In the genomic region with DNA sequence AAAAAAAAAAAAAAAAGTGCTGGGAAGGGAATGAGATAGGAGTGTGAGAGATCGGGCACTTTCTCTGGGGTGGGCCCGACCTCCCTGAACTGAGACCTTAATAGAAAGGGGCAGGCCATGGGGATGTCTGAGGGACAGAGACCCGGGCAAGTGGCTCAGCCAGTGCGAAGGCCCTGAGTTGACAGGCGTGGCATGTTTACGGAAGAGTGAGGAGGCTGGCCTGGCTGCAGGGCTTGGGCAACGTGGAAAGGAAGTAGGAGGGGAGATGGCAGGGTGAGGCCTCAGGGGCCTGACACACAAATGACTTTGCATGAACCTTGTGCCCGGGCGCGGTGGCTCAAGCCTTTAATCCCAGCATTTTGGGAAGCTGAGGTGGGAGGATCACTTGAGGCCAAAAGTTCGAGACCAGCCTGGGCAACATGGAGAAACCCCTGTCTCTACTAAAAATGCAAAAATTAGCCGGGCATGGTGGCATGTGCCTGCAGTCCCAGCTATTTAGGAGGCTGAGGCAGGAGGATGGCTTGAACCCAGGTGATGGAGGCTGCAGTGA, we compare ENCODE assay signal across 1 cellular context.
TF ChIP-seq lines count a peak whose summit lies in the region.

No MANE protein-coding gene starts in this region.

TF ChIP-seq in HepG2, 621 proteins besides CTCF, POLR2A, EP300 and RAD21 (continued from another document and continues in another):
- no peak for TF ChIP-seq ASH2L (IDR thresholded peaks at IDR 0.05; ENCODE audit: insufficient read length, low read depth, low read length)
- TF ChIP-seq EEA1 (CRISPR knock-in tag; IDR thresholded peaks at IDR 0.05; ENCODE audit: borderline replicate concordance), result no peak
- TF ChIP-seq, protein P1, sequence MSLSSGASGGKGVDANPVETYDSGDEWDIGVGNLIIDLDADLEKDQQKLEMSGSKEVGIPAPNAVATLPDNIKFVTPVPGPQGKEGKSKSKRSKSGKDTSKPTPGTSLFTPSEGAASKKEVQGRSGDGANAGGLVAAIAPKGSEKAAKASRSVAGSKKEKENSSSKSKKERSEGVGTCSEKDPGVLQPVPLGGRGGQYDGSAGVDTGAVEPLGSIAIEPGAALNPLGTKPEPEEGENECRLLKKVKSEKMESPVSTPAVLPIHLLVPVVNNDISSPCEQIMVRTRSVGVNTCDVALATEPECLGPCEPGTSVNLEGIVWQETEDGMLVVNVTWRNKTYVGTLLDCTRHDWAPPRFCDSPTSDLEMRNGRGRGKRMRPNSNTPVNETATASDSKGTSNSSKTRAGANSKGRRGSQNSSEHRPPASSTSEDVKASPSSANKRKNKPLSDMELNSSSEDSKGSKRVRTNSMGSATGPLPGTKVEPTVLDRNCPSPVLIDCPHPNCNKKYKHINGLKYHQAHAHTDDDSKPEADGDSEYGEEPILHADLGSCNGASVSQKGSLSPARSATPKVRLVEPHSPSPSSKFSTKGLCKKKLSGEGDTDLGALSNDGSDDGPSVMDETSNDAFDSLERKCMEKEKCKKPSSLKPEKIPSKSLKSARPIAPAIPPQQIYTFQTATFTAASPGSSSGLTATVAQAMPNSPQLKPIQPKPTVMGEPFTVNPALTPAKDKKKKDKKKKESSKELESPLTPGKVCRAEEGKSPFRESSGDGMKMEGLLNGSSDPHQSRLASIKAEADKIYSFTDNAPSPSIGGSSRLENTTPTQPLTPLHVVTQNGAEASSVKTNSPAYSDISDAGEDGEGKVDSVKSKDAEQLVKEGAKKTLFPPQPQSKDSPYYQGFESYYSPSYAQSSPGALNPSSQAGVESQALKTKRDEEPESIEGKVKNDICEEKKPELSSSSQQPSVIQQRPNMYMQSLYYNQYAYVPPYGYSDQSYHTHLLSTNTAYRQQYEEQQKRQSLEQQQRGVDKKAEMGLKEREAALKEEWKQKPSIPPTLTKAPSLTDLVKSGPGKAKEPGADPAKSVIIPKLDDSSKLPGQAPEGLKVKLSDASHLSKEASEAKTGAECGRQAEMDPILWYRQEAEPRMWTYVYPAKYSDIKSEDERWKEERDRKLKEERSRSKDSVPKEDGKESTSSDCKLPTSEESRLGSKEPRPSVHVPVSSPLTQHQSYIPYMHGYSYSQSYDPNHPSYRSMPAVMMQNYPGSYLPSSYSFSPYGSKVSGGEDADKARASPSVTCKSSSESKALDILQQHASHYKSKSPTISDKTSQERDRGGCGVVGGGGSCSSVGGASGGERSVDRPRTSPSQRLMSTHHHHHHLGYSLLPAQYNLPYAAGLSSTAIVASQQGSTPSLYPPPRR (CRISPR knock-in tag; IDR thresholded peaks at IDR 0.05; ENCODE audit: borderline replicate concordance), result peak; percentile 40; the same call in 1 of the 2 replicates
- no peak for TF ChIP-seq ZZZ3 (CRISPR knock-in tag; IDR thresholded peaks at IDR 0.05; ENCODE audit: borderline replicate concordance)
- TF ChIP-seq, protein P2, sequence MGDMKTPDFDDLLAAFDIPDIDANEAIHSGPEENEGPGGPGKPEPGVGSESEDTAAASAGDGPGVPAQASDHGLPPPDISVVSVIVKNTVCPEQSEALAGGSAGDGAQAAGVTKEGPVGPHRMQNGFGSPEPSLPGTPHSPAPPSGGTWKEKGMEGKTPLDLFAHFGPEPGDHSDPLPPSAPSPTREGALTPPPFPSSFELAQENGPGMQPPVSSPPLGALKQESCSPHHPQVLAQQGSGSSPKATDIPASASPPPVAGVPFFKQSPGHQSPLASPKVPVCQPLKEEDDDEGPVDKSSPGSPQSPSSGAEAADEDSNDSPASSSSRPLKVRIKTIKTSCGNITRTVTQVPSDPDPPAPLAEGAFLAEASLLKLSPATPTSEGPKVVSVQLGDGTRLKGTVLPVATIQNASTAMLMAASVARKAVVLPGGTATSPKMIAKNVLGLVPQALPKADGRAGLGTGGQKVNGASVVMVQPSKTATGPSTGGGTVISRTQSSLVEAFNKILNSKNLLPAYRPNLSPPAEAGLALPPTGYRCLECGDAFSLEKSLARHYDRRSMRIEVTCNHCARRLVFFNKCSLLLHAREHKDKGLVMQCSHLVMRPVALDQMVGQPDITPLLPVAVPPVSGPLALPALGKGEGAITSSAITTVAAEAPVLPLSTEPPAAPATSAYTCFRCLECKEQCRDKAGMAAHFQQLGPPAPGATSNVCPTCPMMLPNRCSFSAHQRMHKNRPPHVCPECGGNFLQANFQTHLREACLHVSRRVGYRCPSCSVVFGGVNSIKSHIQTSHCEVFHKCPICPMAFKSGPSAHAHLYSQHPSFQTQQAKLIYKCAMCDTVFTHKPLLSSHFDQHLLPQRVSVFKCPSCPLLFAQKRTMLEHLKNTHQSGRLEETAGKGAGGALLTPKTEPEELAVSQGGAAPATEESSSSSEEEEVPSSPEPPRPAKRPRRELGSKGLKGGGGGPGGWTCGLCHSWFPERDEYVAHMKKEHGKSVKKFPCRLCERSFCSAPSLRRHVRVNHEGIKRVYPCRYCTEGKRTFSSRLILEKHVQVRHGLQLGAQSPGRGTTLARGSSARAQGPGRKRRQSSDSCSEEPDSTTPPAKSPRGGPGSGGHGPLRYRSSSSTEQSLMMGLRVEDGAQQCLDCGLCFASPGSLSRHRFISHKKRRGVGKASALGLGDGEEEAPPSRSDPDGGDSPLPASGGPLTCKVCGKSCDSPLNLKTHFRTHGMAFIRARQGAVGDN (CRISPR knock-in tag; IDR thresholded peaks at IDR 0.05), result peak; percentile 89
- no peak for TF ChIP-seq ZNF234 (CRISPR knock-in tag; conservative IDR thresholded peaks at IDR 0.05)
- TF ChIP-seq, protein P3, sequence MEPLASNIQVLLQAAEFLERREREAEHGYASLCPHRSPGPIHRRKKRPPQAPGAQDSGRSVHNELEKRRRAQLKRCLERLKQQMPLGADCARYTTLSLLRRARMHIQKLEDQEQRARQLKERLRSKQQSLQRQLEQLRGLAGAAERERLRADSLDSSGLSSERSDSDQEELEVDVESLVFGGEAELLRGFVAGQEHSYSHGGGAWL (CRISPR knock-in tag; IDR thresholded peaks at IDR 0.05), result 0 out of 2 replicates have a peak, but pooled peaks have one; percentile 27
- TF ChIP-seq, protein P4, sequence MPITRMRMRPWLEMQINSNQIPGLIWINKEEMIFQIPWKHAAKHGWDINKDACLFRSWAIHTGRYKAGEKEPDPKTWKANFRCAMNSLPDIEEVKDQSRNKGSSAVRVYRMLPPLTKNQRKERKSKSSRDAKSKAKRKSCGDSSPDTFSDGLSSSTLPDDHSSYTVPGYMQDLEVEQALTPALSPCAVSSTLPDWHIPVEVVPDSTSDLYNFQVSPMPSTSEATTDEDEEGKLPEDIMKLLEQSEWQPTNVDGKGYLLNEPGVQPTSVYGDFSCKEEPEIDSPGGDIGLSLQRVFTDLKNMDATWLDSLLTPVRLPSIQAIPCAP (CRISPR knock-in tag; IDR thresholded peaks at IDR 0.05; ENCODE audit: low read depth), result no peak
- TF ChIP-seq, protein P5, sequence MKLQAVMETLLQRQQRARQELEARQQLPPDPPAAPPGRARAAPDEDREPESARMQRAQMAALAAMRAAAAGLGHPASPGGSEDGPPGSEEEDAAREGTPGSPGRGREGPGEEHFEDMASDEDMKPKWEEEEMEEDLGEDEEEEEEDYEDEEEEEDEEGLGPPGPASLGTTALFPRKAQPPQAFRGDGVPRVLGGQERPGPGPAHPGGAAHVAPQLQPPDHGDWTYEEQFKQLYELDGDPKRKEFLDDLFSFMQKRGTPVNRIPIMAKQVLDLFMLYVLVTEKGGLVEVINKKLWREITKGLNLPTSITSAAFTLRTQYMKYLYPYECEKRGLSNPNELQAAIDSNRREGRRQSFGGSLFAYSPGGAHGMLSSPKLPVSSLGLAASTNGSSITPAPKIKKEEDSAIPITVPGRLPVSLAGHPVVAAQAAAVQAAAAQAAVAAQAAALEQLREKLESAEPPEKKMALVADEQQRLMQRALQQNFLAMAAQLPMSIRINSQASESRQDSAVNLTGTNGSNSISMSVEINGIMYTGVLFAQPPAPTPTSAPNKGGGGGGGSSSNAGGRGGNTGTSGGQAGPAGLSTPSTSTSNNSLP (IDR thresholded peaks at IDR 0.05; ENCODE audit: low read depth, low read length), result no peak
- no peak for TF ChIP-seq FOXM1 (CRISPR knock-in tag; IDR thresholded peaks at IDR 0.05)
- peak; percentile 61 for TF ChIP-seq TCF7 (IDR thresholded peaks at IDR 0.05; ENCODE audit: low read depth)
- TF ChIP-seq, protein P6, sequence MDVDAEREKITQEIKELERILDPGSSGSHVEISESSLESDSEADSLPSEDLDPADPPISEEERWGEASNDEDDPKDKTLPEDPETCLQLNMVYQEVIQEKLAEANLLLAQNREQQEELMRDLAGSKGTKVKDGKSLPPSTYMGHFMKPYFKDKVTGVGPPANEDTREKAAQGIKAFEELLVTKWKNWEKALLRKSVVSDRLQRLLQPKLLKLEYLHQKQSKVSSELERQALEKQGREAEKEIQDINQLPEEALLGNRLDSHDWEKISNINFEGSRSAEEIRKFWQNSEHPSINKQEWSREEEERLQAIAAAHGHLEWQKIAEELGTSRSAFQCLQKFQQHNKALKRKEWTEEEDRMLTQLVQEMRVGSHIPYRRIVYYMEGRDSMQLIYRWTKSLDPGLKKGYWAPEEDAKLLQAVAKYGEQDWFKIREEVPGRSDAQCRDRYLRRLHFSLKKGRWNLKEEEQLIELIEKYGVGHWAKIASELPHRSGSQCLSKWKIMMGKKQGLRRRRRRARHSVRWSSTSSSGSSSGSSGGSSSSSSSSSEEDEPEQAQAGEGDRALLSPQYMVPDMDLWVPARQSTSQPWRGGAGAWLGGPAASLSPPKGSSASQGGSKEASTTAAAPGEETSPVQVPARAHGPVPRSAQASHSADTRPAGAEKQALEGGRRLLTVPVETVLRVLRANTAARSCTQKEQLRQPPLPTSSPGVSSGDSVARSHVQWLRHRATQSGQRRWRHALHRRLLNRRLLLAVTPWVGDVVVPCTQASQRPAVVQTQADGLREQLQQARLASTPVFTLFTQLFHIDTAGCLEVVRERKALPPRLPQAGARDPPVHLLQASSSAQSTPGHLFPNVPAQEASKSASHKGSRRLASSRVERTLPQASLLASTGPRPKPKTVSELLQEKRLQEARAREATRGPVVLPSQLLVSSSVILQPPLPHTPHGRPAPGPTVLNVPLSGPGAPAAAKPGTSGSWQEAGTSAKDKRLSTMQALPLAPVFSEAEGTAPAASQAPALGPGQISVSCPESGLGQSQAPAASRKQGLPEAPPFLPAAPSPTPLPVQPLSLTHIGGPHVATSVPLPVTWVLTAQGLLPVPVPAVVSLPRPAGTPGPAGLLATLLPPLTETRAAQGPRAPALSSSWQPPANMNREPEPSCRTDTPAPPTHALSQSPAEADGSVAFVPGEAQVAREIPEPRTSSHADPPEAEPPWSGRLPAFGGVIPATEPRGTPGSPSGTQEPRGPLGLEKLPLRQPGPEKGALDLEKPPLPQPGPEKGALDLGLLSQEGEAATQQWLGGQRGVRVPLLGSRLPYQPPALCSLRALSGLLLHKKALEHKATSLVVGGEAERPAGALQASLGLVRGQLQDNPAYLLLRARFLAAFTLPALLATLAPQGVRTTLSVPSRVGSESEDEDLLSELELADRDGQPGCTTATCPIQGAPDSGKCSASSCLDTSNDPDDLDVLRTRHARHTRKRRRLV (CRISPR knock-in tag; IDR thresholded peaks at IDR 0.05), result no peak
- no peak for TF ChIP-seq YY1 (IDR thresholded peaks at IDR 0.05; ENCODE audit: insufficient read depth, insufficient replicate concordance, low read depth, low read length)
- TF ChIP-seq, protein P7, sequence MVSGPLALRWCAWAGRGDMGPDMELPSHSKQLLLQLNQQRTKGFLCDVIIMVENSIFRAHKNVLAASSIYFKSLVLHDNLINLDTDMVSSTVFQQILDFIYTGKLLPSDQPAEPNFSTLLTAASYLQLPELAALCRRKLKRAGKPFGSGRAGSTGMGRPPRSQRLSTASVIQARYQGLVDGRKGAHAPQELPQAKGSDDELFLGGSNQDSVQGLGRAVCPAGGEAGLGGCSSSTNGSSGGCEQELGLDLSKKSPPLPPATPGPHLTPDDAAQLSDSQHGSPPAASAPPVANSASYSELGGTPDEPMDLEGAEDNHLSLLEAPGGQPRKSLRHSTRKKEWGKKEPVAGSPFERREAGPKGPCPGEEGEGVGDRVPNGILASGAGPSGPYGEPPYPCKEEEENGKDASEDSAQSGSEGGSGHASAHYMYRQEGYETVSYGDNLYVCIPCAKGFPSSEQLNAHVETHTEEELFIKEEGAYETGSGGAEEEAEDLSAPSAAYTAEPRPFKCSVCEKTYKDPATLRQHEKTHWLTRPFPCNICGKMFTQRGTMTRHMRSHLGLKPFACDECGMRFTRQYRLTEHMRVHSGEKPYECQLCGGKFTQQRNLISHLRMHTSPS (CRISPR knock-in tag; IDR thresholded peaks at IDR 0.05; ENCODE audit: low read depth), result peak; percentile 67; the same call in 1 of the 2 replicates
- TF ChIP-seq TGIF2 (CRISPR knock-in tag; IDR thresholded peaks at IDR 0.05), result peak; percentile 72; the same call in 1 of the 2 replicates
- no peak for TF ChIP-seq PAF1 (CRISPR knock-in tag; IDR thresholded peaks at IDR 0.05)
- TF ChIP-seq ZNF652 (CRISPR knock-in tag; IDR thresholded peaks at IDR 0.05; ENCODE audit: borderline replicate concordance, low read depth), result no peak
- TF ChIP-seq AKAP8 (CRISPR knock-in tag; IDR thresholded peaks at IDR 0.05), result no peak
- no peak for TF ChIP-seq TBP (CRISPR knock-in tag; IDR thresholded peaks at IDR 0.05)
- TF ChIP-seq ZBTB38 (CRISPR knock-in tag; IDR thresholded peaks at IDR 0.05), result no peak
- TF ChIP-seq ZNF34 (CRISPR knock-in tag; IDR thresholded peaks at IDR 0.05; ENCODE audit: borderline replicate concordance), result no peak
- TF ChIP-seq ZNF563 (CRISPR knock-in tag; IDR thresholded peaks at IDR 0.05), result no peak
- TF ChIP-seq SMAD3 (CRISPR knock-in tag; IDR thresholded peaks at IDR 0.05), result no peak
- TF ChIP-seq NR2F1 (CRISPR knock-in tag; IDR thresholded peaks at IDR 0.05), result 0 out of 4 replicates have a peak, but pooled peaks of 1 of the 2 experiments have one; percentile 7
- TF ChIP-seq, protein P8, sequence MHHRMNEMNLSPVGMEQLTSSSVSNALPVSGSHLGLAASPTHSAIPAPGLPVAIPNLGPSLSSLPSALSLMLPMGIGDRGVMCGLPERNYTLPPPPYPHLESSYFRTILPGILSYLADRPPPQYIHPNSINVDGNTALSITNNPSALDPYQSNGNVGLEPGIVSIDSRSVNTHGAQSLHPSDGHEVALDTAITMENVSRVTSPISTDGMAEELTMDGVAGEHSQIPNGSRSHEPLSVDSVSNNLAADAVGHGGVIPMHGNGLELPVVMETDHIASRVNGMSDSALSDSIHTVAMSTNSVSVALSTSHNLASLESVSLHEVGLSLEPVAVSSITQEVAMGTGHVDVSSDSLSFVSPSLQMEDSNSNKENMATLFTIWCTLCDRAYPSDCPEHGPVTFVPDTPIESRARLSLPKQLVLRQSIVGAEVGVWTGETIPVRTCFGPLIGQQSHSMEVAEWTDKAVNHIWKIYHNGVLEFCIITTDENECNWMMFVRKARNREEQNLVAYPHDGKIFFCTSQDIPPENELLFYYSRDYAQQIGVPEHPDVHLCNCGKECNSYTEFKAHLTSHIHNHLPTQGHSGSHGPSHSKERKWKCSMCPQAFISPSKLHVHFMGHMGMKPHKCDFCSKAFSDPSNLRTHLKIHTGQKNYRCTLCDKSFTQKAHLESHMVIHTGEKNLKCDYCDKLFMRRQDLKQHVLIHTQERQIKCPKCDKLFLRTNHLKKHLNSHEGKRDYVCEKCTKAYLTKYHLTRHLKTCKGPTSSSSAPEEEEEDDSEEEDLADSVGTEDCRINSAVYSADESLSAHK (CRISPR knock-in tag; IDR thresholded peaks at IDR 0.05; ENCODE audit: borderline replicate concordance), result no peak
- TF ChIP-seq, protein P9, sequence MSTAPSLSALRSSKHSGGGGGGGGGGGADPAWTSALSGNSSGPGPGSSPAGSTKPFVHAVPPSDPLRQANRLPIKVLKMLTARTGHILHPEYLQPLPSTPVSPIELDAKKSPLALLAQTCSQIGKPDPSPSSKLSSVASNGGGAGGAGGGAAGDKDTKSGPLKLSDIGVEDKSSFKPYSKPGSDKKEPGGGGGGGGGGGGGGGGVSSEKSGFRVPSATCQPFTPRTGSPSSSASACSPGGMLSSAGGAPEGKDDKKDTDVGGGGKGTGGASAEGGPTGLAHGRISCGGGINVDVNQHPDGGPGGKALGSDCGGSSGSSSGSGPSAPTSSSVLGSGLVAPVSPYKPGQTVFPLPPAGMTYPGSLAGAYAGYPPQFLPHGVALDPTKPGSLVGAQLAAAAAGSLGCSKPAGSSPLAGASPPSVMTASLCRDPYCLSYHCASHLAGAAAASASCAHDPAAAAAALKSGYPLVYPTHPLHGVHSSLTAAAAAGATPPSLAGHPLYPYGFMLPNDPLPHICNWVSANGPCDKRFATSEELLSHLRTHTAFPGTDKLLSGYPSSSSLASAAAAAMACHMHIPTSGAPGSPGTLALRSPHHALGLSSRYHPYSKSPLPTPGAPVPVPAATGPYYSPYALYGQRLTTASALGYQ (CRISPR knock-in tag; IDR thresholded peaks at IDR 0.05), result no peak; the same call in 1 of the 2 replicates
